In the genomic region with DNA sequence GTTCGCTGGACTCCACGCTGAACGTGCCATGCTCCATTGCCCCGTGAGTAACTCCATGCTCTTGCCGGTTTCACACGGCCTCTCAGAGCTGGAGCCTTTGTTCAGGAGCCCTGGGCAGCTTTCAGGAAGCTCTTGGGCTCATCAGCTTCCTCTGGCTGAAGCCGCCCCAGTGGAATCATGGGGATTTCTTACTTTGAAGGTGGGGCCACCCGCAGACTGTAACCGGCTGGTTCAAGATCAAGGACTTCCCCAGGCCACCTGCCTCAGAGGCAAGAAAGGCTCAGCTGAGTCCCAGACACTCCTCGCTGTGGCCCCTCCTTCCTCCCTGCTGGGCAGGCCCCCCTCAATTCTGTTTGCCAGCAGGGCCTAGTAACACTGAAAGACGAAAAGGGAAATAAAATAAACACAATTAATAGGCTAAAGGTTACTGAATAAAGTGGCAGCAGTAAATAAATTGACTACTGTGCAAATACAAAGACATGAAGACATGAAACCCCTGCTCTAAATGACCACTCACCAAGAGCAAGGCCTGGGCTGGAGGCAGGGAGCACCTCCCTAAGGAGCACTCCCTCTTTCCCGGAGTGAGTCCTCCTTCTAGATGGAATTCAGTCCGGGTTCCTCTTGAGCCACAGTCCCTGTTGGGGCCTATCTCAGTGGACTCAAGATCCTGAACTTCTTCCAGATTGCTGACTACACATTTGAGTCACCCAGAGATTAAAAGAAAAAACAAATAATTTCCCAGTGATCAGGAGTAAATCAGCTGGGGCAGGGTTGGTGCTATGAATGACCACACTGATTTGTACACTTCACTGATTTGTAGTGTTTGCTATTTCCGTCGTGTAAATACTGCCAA, we compare ENCODE assay signal across 9 cellular contexts. TPM values are rescaled to one million over a fixed set of nuclear protein-coding genes. Genes with fewer than 3 reads are reported as not detected.
DNase-seq lines count a peak whose midpoint lies in the region; ATAC-seq, FAIRE-seq and TF ChIP-seq lines count a peak whose summit lies in the region.
"Had no signal": no experiment of that assay in that cellular context is flagged by ENCODE, and none has a peak within 500 bp of the region (broad histone marks: within the 10 kb centered on the region; RNA-seq: fewer than 3 reads in every experiment).

No MANE protein-coding gene starts in this region.

- no peak for ATAC-seq in left ventricle myocardium superior
- peak; percentile 98 for ATAC-seq in HG02610 (IDR thresholded peaks at IDR 0.05; ENCODE audit: unreplicated experiment)
- ATAC-seq in right lobe of liver, result peak; percentile 53 to 85 (median 64)

- H3K27me3 ChIP-seq in cardiac muscle cell (no peaks in the 10 kb centered on the region), right lobe of liver (no peaks in the 10 kb centered on the region)

- FAIRE-seq in HTR-8/SVneo (lab: Jason Lieb, UNC), result no peak
- FAIRE-seq: colon had no signal

- TF ChIP-seq CTCF in cardiac muscle cell (IDR thresholded peaks at IDR 0.05; ENCODE audit: low read depth, low read length) (no peak), NB4 (IDR thresholded peaks at IDR 0.05; ENCODE audit: low read depth, low read length) (no peak), right lobe of liver (IDR thresholded peaks at IDR 0.05) (no peak)

- intact Hi-C loops in left ventricle myocardium superior (cut with micrococcal nuclease), result no loop called here
- intact Hi-C loops in right lobe of liver (cut with DNase I), result no loop called here

- H3K36me3 ChIP-seq in cardiac muscle cell, result no peaks in the 10 kb centered on the region
- no peaks in the 10 kb centered on the region for H3K36me3 ChIP-seq in right lobe of liver

- TF ChIP-seq POLR2A in NB4 (IDR thresholded peaks at IDR 0.05; ENCODE audit: extremely low read depth, insufficient read length) (peak; percentile 59), right lobe of liver (IDR thresholded peaks at IDR 0.05) (no peak)

- H3K9me3 ChIP-seq in cardiac muscle cell (ENCODE audit: low read depth), result no peaks in the 10 kb centered on the region
- no peaks in the 10 kb centered on the region for H3K9me3 ChIP-seq in right lobe of liver

- H3K27ac ChIP-seq in cardiac muscle cell (peak overlapping the region; percentile 17), right lobe of liver (peak overlapping the region in 1 of 3 donors; percentile 29)

- H3K4me1 ChIP-seq in cardiac muscle cell (ENCODE audit: low read depth) (peaks cover 11% of the 10 kb centered on the region), right lobe of liver (peaks cover 0 to 9% (median 2%) of the 10 kb centered on the region in 4 donors)

- peak in 1 of 2 donors; percentile 71 for DNase-seq in cardiac muscle cell (ENCODE audit: low read depth in 1 of 2, low spot score in 1 of 2)
- no peak for DNase-seq in left ventricle myocardium superior
- peak; percentile 92 for DNase-seq in NB4 (ENCODE audit: low read depth)
- peak; percentile 87 for DNase-seq in amniotic epithelial cell (ENCODE audit: low read depth)
- DNase-seq in right lobe of liver, result peak in 2 of 3 donors; percentile 42 to 52
- no peak for DNase-seq in HTR-8/SVneo (ENCODE audit: insufficient read length, low spot score)
- DNase-seq in NCI-H446 treated with DMSO at 0.1 percent for 48 hours (lab: John Stamatoyannopoulos, UW), result no peak

- H3K4me3 ChIP-seq in cardiac muscle cell (no peak overlapping the region), NB4 (ENCODE audit: low read depth, low read length) (no peak overlapping the region), right lobe of liver (no peak overlapping the region)

- WGBS in right lobe of liver (ENCODE audit: insufficient coverage, low coverage, low lambda C conversion rate, missing lambda C conversion rate), result 50% methylated on average over 14 of the region's 15 CpGs

RNA-seq across cellular contexts. Expression of a gene that starts 51.0 kb away (rescaled TPM):
- total RNA-seq in cardiac muscle cell (1.4 TPM in 1 of 2 replicates, not detected in the other), left ventricle myocardium superior (not detected), right lobe of liver (1 to 10 TPM in 3 of 6 experiments, under 1 TPM in 3; 0.18 to 5.8 (median 0.80) TPM)
- 0.26 and 1.1 TPM in 2 replicates for polyA plus RNA-seq in cardiac muscle cell

RNA-seq across cellular contexts. Expression of a gene that starts 56.2 kb away (rescaled TPM):
- total RNA-seq in cardiac muscle cell, result not detected in 2 replicates
- 3.9 and 5.1 TPM in 2 replicates for polyA plus RNA-seq in cardiac muscle cell
- total RNA-seq in left ventricle myocardium superior, result not detected
- total RNA-seq in right lobe of liver, result 100 to 1,000 TPM in 2 of 6 experiments, 10 to 100 TPM in 4; 23.1 to 129 (median 64.0) TPM

Comparison
In these comparisons a context has a peak if more than half of its experiments do, and no peak if none do; other contexts are left out.
1. DNase-seq: peak in NB4 (single experiment), amniotic epithelial cell (single experiment) and right lobe of liver (2 of 3); none in left ventricle myocardium superior (single experiment), HTR-8/SVneo (single experiment) and NCI-H446 treated with DMSO at 0.1 percent for 48 hours (single experiment).
2. RNA of a gene that starts 56.2 kb away (total RNA-seq): 23.1 to 129 TPM in right lobe of liver; not detected in left ventricle myocardium superior (single experiment) and not detected in cardiac muscle cell; every median in the first group is over 10 times any median in the second.